Comparison of ENCODE assay signal across 34 cellular contexts in the genomic region with DNA sequence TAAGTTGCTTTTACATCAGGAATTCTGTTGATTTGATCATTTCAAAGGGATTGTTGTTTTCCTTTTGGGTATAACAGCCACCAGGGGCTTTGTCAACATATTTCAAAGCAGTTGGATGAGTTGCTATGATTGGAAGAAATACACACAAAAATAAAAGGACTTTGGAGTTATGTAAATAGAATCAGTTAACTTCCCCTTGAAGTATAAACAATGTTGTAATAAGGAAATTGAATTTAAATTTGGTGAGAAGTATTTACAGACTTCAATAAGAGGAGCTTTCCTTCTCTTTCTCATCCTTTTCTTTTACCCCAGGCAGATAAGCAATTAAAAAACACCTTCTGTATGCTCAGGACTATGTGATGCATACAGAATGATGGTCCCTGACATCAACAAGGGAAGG.
"Had no signal": no experiment of that assay in that cellular context is flagged by ENCODE, and none has a peak within 500 bp of the region (broad histone marks: within the 10 kb centered on the region; RNA-seq: fewer than 3 reads in every experiment).

No MANE protein-coding gene starts in this region.

- H3K36me3 ChIP-seq: MG63 had no signal

- DNase-seq: Karpas-422, Kasumi-1, KG1, MG63, MM.1S, MV-4-11, NCI-H1048, NCI-H1092, NCI-H1092 treated with DMSO at 0.1 percent for 48 hours, NCI-H1105, NCI-H1105 treated with DMSO at 0.1 percent for 48 hours, NCI-H1417, NCI-H1417 treated with DMSO at 0.1 percent for 48 hours, NCI-H1436, NCI-H1436 treated with DMSO at 0.1 percent for 48 hours, NCI-H146, NCI-H1694, NCI-H1694 treated with DMSO at 0.1 percent for 48 hours, NCI-H187, NCI-H187 treated with DMSO at 0.1 percent for 48 hours, NCI-H1930, NCI-H2029, NCI-H2029 treated with DMSO at 0.1 percent for 48 hours, NCI-H2081, NCI-H2081 treated with DMSO at 0.1 percent for 48 hours, NCI-H2107, NCI-H2171, NCI-H2171 treated with DMSO at 0.1 percent for 48 hours, NCI-H2227 treated with DMSO at 0.1 percent for 48 hours, NCI-H226, NCI-H345, NCI-H446, NCI-H446 treated with DMSO at 0.1 percent for 48 hours, NCI-H510A had no signal

- H3K4me3 ChIP-seq: MG63 had no signal

- H3K9me3 ChIP-seq: MG63 had no signal
